ENCODE assay signal across 8 cellular contexts in the genomic region with DNA sequence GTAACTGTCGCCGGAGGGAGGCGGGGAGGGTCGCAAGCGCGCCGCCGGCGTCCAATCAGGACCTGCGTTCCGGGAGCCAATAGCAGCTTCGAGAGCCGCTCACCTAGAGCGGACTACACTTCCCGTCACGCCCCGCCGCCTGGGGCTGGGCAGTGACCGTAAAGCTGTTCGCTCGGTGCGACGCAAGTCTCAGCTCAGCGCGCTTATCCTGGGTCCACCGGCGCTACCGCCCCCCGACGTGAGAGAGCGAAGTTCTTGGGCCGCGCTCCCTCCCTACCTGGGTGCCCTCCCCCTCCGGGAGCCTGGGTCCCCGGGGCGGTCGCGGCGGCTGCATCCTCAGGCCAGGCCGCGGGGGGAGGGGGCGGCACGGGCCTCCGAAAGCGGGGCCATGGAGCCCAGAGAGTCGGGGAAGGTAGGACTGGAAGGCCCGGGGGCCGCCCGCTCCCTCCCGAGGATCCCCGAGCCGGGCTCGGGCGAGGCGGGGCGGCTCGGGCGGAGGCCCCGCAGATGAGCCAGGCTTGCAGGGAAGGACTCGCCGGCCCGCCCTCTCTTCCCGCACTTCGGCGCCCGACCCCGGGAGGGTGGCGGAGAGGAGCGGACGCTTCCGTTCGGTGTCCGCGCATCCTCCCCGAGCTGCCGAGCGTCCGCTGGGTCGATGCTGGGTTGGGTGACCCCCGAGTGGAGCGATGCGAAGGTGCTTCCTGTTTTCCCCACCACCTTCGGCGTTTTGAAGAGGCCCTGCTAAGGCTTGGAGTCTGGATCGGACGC. TPM values are rescaled to one million over a fixed set of nuclear protein-coding genes. Genes with fewer than 3 reads are reported as not detected.
DNase-seq lines count a peak whose midpoint lies in the region; TF ChIP-seq lines count a peak whose summit lies in the region.

Gene ZNF862, plus strand, starts transcription at position 152 of the 768 bp plus-strand sequence. Its CDS starts 237 bp downstream, at position 389.

- H3F3A ChIP-seq in MM.1S (ENCODE audit: insufficient read depth, low read length): no peaks in the 10 kb centered on the region; the same call in 1 of the 2 replicates
- no peaks in the 10 kb centered on the region for H3F3A ChIP-seq in neural cell (ENCODE audit: insufficient read depth, low read length, poor library complexity, severe bottlenecking)

- H3K79me2 ChIP-seq in MM.1S (ENCODE audit: low read length) (peaks cover 13% of the 10 kb centered on the region), neural cell (replicated peaks; ENCODE audit: insufficient read depth, low read length) (no peaks in the 10 kb centered on the region)

- H3K9ac ChIP-seq in ES-I3 (ENCODE audit: low read depth, low read length) (peak within 1 kb of the TSS; percentile 63), MM.1S (ENCODE audit: low read length) (peak within 1 kb of the TSS; percentile 75), neural cell (ENCODE audit: low read length) (peak within 1 kb of the TSS; percentile 81)

- intact Hi-C loops in stomach (cut with DNase I; ENCODE audit: low total_unique reads): no loop called here

- TF ChIP-seq EP300 in neural cell (conservative IDR thresholded peaks at IDR 0.05; ENCODE audit: poor library complexity, severe bottlenecking) (peak; percentile 49), stomach (IDR thresholded peaks at IDR 0.05) (no peak)

- peaks cover 2% of the 10 kb centered on the region; the same call in 1 of the 2 replicates for H3K9me3 ChIP-seq in ES-I3 (ENCODE audit: control insufficient read depth, insufficient read depth, low read length)
- no peaks in the 10 kb centered on the region for H3K9me3 ChIP-seq in HAP-1
- H3K9me3 ChIP-seq in MM.1S (replicated peaks; ENCODE audit: insufficient read depth, low read length): no peaks in the 10 kb centered on the region
- H3K9me3 ChIP-seq in neural cell (ENCODE audit: low read length): no peaks in the 10 kb centered on the region
- no peaks in the 10 kb centered on the region for H3K9me3 ChIP-seq in stomach

- peak; percentile 45 for TF ChIP-seq RAD21 in neural cell (conservative IDR thresholded peaks at IDR 0.05)

- H3K4me3 ChIP-seq in HAP-1: peak within 1 kb of the TSS; percentile 78
- peak within 1 kb of the TSS; percentile 93 for H3K4me3 ChIP-seq in MM.1S (ENCODE audit: low read length)
- H3K4me3 ChIP-seq in neural cell (ENCODE audit: low read length): peak within 1 kb of the TSS; percentile 97
- peak within 1 kb of the TSS; percentile 79 to 99 (median 93) for H3K4me3 ChIP-seq in stomach

- H3K4me1 ChIP-seq in ES-I3 (ENCODE audit: insufficient read depth, low read length): no peaks in the 10 kb centered on the region
- peaks cover 8% of the 10 kb centered on the region for H3K4me1 ChIP-seq in HAP-1
- H3K4me1 ChIP-seq in MM.1S (ENCODE audit: low read length): peaks cover 12% of the 10 kb centered on the region
- H3K4me1 ChIP-seq in stomach: peaks cover 4 to 18% (median 14%) of the 10 kb centered on the region in 4 donors

- peak within 1 kb of the TSS; percentile 88 for H2AFZ ChIP-seq in MM.1S (ENCODE audit: low read length)
- H2AFZ ChIP-seq in neural cell (ENCODE audit: low read depth, low read length): peak within 1 kb of the TSS; percentile 62

- H3K27ac ChIP-seq in MM.1S (ENCODE audit: low read length) (peak within 1 kb of the TSS; percentile 12; the same call in 1 of the 2 replicates), neural cell (ENCODE audit: low read length) (peak within 1 kb of the TSS; percentile 70), stomach (peak within 1 kb of the TSS; percentile 79 to 95 (median 89))

- TF ChIP-seq POLR2A in stomach (IDR thresholded peaks at IDR 0.05): peak in 1 of 4 donors; percentile 30

- H3K4me2 ChIP-seq in MM.1S (ENCODE audit: low read depth, low read length): peak within 1 kb of the TSS; percentile 94
- peak within 1 kb of the TSS; percentile 83 for H3K4me2 ChIP-seq in neural cell (ENCODE audit: low read length)

- no peaks in the 10 kb centered on the region for H4K20me1 ChIP-seq in MM.1S (ENCODE audit: insufficient read depth, low read length)
- no peaks in the 10 kb centered on the region for H4K20me1 ChIP-seq in neural cell (ENCODE audit: insufficient read depth)

- DNase-seq in HAP-1 (ENCODE audit: low spot score in 2 of 2) (peak; percentile 96 to 97), MM.1S (peak; percentile 100), SIG-M5 (lab: John Stamatoyannopoulos, UW) (peak; percentile 86), activated gamma-delta T cell (lab: John Stamatoyannopoulos, UW) (peak; percentile 95), fibroblast of the conjunctiva (ENCODE audit: low read depth) (peak; percentile 95), stomach (peak; percentile 99)

- H3K36me3 ChIP-seq in ES-I3 (ENCODE audit: insufficient read depth, low read length) (no peaks in the 10 kb centered on the region), HAP-1 (replicated peaks) (no peaks in the 10 kb centered on the region), MM.1S (replicated peaks; ENCODE audit: insufficient read depth, low read length) (no peaks in the 10 kb centered on the region), neural cell (ENCODE audit: insufficient read depth, low read length) (no peaks in the 10 kb centered on the region), stomach (no peaks in the 10 kb centered on the region)

- in situ Hi-C loops in HAP-1 (cut with MboI; ENCODE audit: low sequenced_read_pairs): no loop called here

- H3K27me3 ChIP-seq in HAP-1 (ENCODE audit: low read depth): peaks cover 4% of the 10 kb centered on the region
- H3K27me3 ChIP-seq in MM.1S (replicated peaks; ENCODE audit: insufficient read depth, low read length): peaks cover 9% of the 10 kb centered on the region; the same call in 1 of the 2 replicates
- H3K27me3 ChIP-seq in neural cell (ENCODE audit: insufficient read depth, low read depth, low read length): no peaks in the 10 kb centered on the region
- H3K27me3 ChIP-seq in stomach: no peaks in the 10 kb centered on the region

- H3K9me2 ChIP-seq in MM.1S (replicated peaks; ENCODE audit: insufficient read depth, low read length): no peaks in the 10 kb centered on the region
- H3K9me2 ChIP-seq in neural cell (ENCODE audit: insufficient read depth, low read length): no peaks in the 10 kb centered on the region

- WGBS in stomach, 5 donors: 0 to 4% (median 1%) methylated on average over 15 to 86 of the region's 86 CpGs

- TF ChIP-seq CTCF in MM.1S (IDR thresholded peaks at IDR 0.05; ENCODE audit: low read length) (no peak), neural cell (IDR thresholded peaks at IDR 0.05; ENCODE audit: poor library complexity, severe bottlenecking) (peak; percentile 32), stomach (IDR thresholded peaks at IDR 0.05) (no peak)

TF ChIP-seq in neural cell, 6 proteins besides CTCF, POLR2A, EP300 and RAD21:
- TF ChIP-seq MXI1 (conservative IDR thresholded peaks at IDR 0.05; ENCODE audit: poor library complexity, severe bottlenecking) (peak; percentile 71), SMC3 (conservative IDR thresholded peaks at IDR 0.05; ENCODE audit: poor library complexity) (peak; percentile 62), EZH2 (IDR thresholded peaks at IDR 0.05; ENCODE audit: borderline replicate concordance, insufficient read depth, low read length, poor library complexity, severe bottlenecking) (no peak), POLR2AphosphoS5 (IDR thresholded peaks at IDR 0.05) (peak; percentile 91), TAF1 (IDR thresholded peaks at IDR 0.05; ENCODE audit: low read depth) (peak; percentile 50)
- TF ChIP-seq, protein P1, sequence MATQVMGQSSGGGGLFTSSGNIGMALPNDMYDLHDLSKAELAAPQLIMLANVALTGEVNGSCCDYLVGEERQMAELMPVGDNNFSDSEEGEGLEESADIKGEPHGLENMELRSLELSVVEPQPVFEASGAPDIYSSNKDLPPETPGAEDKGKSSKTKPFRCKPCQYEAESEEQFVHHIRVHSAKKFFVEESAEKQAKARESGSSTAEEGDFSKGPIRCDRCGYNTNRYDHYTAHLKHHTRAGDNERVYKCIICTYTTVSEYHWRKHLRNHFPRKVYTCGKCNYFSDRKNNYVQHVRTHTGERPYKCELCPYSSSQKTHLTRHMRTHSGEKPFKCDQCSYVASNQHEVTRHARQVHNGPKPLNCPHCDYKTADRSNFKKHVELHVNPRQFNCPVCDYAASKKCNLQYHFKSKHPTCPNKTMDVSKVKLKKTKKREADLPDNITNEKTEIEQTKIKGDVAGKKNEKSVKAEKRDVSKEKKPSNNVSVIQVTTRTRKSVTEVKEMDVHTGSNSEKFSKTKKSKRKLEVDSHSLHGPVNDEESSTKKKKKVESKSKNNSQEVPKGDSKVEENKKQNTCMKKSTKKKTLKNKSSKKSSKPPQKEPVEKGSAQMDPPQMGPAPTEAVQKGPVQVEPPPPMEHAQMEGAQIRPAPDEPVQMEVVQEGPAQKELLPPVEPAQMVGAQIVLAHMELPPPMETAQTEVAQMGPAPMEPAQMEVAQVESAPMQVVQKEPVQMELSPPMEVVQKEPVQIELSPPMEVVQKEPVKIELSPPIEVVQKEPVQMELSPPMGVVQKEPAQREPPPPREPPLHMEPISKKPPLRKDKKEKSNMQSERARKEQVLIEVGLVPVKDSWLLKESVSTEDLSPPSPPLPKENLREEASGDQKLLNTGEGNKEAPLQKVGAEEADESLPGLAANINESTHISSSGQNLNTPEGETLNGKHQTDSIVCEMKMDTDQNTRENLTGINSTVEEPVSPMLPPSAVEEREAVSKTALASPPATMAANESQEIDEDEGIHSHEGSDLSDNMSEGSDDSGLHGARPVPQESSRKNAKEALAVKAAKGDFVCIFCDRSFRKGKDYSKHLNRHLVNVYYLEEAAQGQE (IDR thresholded peaks at IDR 0.05; ENCODE audit: borderline replicate concordance): peak; percentile 72

RNA-seq across cellular contexts. Expression of gene ZNF862, which starts in this region (rescaled TPM):
- 16.8 and 19.0 TPM in 2 replicates for polyA plus RNA-seq in neural cell
- 25.2 and 27.3 TPM in 2 replicates for polyA minus RNA-seq in neural cell
- 10 to 100 TPM in 2 of 5 donors, 1 to 10 TPM in 3; 7.0 to 13.4 (median 7.3) TPM for total RNA-seq in stomach
- polyA plus RNA-seq in stomach: 1 to 10 TPM; 2.4 to 7.5 (median 2.6) TPM

Comparison
In these comparisons a context has a peak if more than half of its experiments do, and no peak if none do; other contexts are left out.
1. Peak in every context shown above with its lines: DNase-seq, H3K4me3 ChIP-seq and H3K27ac ChIP-seq.
2. H3K27ac ChIP-seq: peak in every context shown above with its lines; median percentile 89 in stomach; 70 in neural cell; 12 in MM.1S.